ENCODE assay signal across 18 cellular contexts in genomic region chr6:40397287-40398033, GRCh38.
DNase-seq lines count a peak whose midpoint lies in the region; ATAC-seq and TF ChIP-seq lines count a peak whose summit lies in the region.
"Had no signal": no experiment of that assay in that cellular context is flagged by ENCODE, and none has a peak within 500 bp of the region (broad histone marks: within the 10 kb centered on the region; RNA-seq: fewer than 3 reads in every experiment).

No MANE protein-coding gene starts in this region.

- TF ChIP-seq CTCF in nephron progenitor cell (IDR thresholded peaks at IDR 0.05) (no peak), suprapubic skin (IDR thresholded peaks at IDR 0.05) (no peak)

- WGBS in suprapubic skin = 87% methylated on average over 6 of the region's 6 CpGs

- peaks cover 3% of the 10 kb centered on the region for H3K27me3 Mint-ChIP-seq in activated T-helper 1 cell treated with anti-CD3 and anti-CD28 coated beads, Interleukin-12 subunit alpha, Interleukin-12 subunit beta, Interleukin-2, Interleukin-4 antibody, amounts not matched to agents 30 ng/mL and 10 ng/mL and 1 ng/mL, durations not matched to agents 14 hours and 24 hours and 36 hours (ENCODE audit: insufficient read depth)
- peaks cover 29% of the 10 kb centered on the region for H3K27me3 Mint-ChIP-seq in nephron progenitor cell (ENCODE audit: low read depth, poor library complexity)
- no peaks in the 10 kb centered on the region for H3K27me3 Mint-ChIP-seq in activated CD8-positive, alpha-beta memory T cell treated with anti-CD3 and anti-CD28 coated beads, Interleukin-2, amount 10 ng/mL, durations not matched to agents 7 days and 5 days
- H3K27me3 Mint-ChIP-seq: B cell had no signal

- TF ChIP-seq POLR2A in suprapubic skin (IDR thresholded peaks at IDR 0.05) = no peak

- H3K9me3 Mint-ChIP-seq in activated T-helper 1 cell treated with anti-CD3 and anti-CD28 coated beads, Interleukin-12 subunit alpha, Interleukin-12 subunit beta, Interleukin-2, Interleukin-4 antibody, amounts not matched to agents 30 ng/mL and 10 ng/mL and 1 ng/mL, durations not matched to agents 14 hours and 24 hours and 36 hours = peaks cover 5% of the 10 kb centered on the region
- no peaks in the 10 kb centered on the region for H3K9me3 Mint-ChIP-seq in nephron progenitor cell
- no peaks in the 10 kb centered on the region for H3K9me3 Mint-ChIP-seq in activated CD8-positive, alpha-beta memory T cell treated with anti-CD3 and anti-CD28 coated beads, Interleukin-2, amount 10 ng/mL, durations not matched to agents 7 days and 5 days (ENCODE audit: low read depth)
- H3K9me3 Mint-ChIP-seq: CD8-positive, alpha-beta T cell; GM23338 had no signal

- H3K4me3 Mint-ChIP-seq in activated T-helper 1 cell treated with anti-CD3 and anti-CD28 coated beads, Interleukin-12 subunit alpha, Interleukin-12 subunit beta, Interleukin-2, Interleukin-4 antibody, amounts not matched to agents 30 ng/mL and 10 ng/mL and 1 ng/mL, durations not matched to agents 14 hours and 24 hours and 36 hours = no peak overlapping the region
- H3K4me3 Mint-ChIP-seq in nephron progenitor cell = no peak overlapping the region
- no peak overlapping the region for H3K4me3 Mint-ChIP-seq in activated CD8-positive, alpha-beta memory T cell treated with anti-CD3 and anti-CD28 coated beads, Interleukin-2, amount 10 ng/mL, durations not matched to agents 7 days and 5 days
- H3K4me3 Mint-ChIP-seq: B cell; CD8-positive, alpha-beta T cell; GM23338 had no signal

- no peaks in the 10 kb centered on the region for H3K27me3 ChIP-seq in suprapubic skin

- H3K9me3 ChIP-seq in suprapubic skin = no peaks in the 10 kb centered on the region

- H3K36me3 Mint-ChIP-seq in activated T-helper 1 cell treated with anti-CD3 and anti-CD28 coated beads, Interleukin-12 subunit alpha, Interleukin-12 subunit beta, Interleukin-2, Interleukin-4 antibody, amounts not matched to agents 30 ng/mL and 10 ng/mL and 1 ng/mL, durations not matched to agents 14 hours and 24 hours and 36 hours (ENCODE audit: low read depth) = peaks cover 12% of the 10 kb centered on the region
- no peaks in the 10 kb centered on the region for H3K36me3 Mint-ChIP-seq in nephron progenitor cell (ENCODE audit: low read depth)
- no peaks in the 10 kb centered on the region for H3K36me3 Mint-ChIP-seq in activated CD8-positive, alpha-beta memory T cell treated with anti-CD3 and anti-CD28 coated beads, Interleukin-2, amount 10 ng/mL, durations not matched to agents 7 days and 5 days
- H3K36me3 Mint-ChIP-seq: CD8-positive, alpha-beta T cell had no signal

- peak overlapping the region; percentile 11 for H3K27ac Mint-ChIP-seq in activated T-helper 1 cell treated with anti-CD3 and anti-CD28 coated beads, Interleukin-12 subunit alpha, Interleukin-12 subunit beta, Interleukin-2, Interleukin-4 antibody, amounts not matched to agents 30 ng/mL and 10 ng/mL and 1 ng/mL, durations not matched to agents 14 hours and 24 hours and 36 hours
- H3K27ac Mint-ChIP-seq in nephron progenitor cell = peak overlapping the region; percentile 78
- H3K27ac Mint-ChIP-seq in activated CD8-positive, alpha-beta memory T cell treated with anti-CD3 and anti-CD28 coated beads, Interleukin-2, amount 10 ng/mL, durations not matched to agents 7 days and 5 days = no peak overlapping the region
- H3K27ac Mint-ChIP-seq: B cell; CD8-positive, alpha-beta T cell; GM23338 had no signal

- peak; percentile 45 for DNase-seq in NCI-H2029 (lab: John Stamatoyannopoulos, UW)
- DNase-seq in activated T-helper 1 cell treated with anti-CD3 and anti-CD28 coated beads, Interleukin-12 subunit alpha, Interleukin-12 subunit beta, Interleukin-2, Interleukin-4 antibody, amounts not matched to agents 30 ng/mL and 10 ng/mL and 1 ng/mL, durations not matched to agents 14 hours and 24 hours and 36 hours (ENCODE audit: low spot score) = no peak
- DNase-seq in nephron progenitor cell = no peak
- DNase-seq in suprapubic skin (ENCODE audit: low spot score in 2 of 2) = no peak
- DNase-seq in activated CD8-positive, alpha-beta memory T cell treated with anti-CD3 and anti-CD28 coated beads, Interleukin-2, amount 10 ng/mL, durations not matched to agents 7 days and 5 days = no peak
- no peak for DNase-seq in NOMO-1 (lab: John Stamatoyannopoulos, UW; ENCODE audit: unreplicated experiment in 2 of 2)
- DNase-seq: CD8-positive, alpha-beta T cell; GF-D8; MV-4-11; NCI-H1417; NCI-H1930; NCI-H2171 treated with DMSO at 0.1 percent for 48 hours; SIG-M5 had no signal

- peak overlapping the region; percentile 64 for H3K27ac ChIP-seq in suprapubic skin

- peaks cover 50% of the 10 kb centered on the region for H3K4me1 Mint-ChIP-seq in activated T-helper 1 cell treated with anti-CD3 and anti-CD28 coated beads, Interleukin-12 subunit alpha, Interleukin-12 subunit beta, Interleukin-2, Interleukin-4 antibody, amounts not matched to agents 30 ng/mL and 10 ng/mL and 1 ng/mL, durations not matched to agents 14 hours and 24 hours and 36 hours (ENCODE audit: low read depth)
- peaks cover 40% of the 10 kb centered on the region for H3K4me1 Mint-ChIP-seq in nephron progenitor cell
- H3K4me1 Mint-ChIP-seq in activated CD8-positive, alpha-beta memory T cell treated with anti-CD3 and anti-CD28 coated beads, Interleukin-2, amount 10 ng/mL, durations not matched to agents 7 days and 5 days = peaks cover 12% of the 10 kb centered on the region
- H3K4me1 Mint-ChIP-seq: B cell had no signal

- peaks cover 16% of the 10 kb centered on the region for H3K4me1 ChIP-seq in suprapubic skin

- H3K4me3 ChIP-seq in suprapubic skin = no peak overlapping the region
- H3K4me3 ChIP-seq: GM23338, K562 had no signal

- CTCF ChIA-PET in activated CD8-positive, alpha-beta memory T cell treated with anti-CD3 and anti-CD28 coated beads, Interleukin-2, amount 10 ng/mL, durations not matched to agents 7 days and 5 days (lab: Charles Lee) = no interaction called here

- intact Hi-C loops in activated T-helper 1 cell treated with anti-CD3 and anti-CD28 coated beads, Interleukin-12 subunit alpha, Interleukin-12 subunit beta, Interleukin-2, Interleukin-4 antibody, amounts not matched to agents 30 ng/mL and 10 ng/mL and 1 ng/mL, durations not matched to agents 14 hours and 24 hours and 36 hours (cut with micrococcal nuclease) = no loop called here

- TF ChIP-seq EP300 in suprapubic skin (IDR thresholded peaks at IDR 0.05) = no peak

- ATAC-seq in activated CD8-positive, alpha-beta memory T cell treated with anti-CD3 and anti-CD28 coated beads, Interleukin-2, amount 10 ng/mL, durations not matched to agents 7 days and 5 days = no peak
- no peak for ATAC-seq in GM21423 (IDR thresholded peaks at IDR 0.05; ENCODE audit: unreplicated experiment)
- ATAC-seq: CD8-positive, alpha-beta T cell; GM23338; HCT116 had no signal

- H3K36me3 ChIP-seq in suprapubic skin = no peaks in the 10 kb centered on the region
